In genomic region chr12:26807292-26807691, GRCh38 we compare ENCODE assay signal across 4 cellular contexts.
"Had no signal": no experiment of that assay in that cellular context is flagged by ENCODE, and none has a peak within 500 bp of the region (broad histone marks: within the 10 kb centered on the region; RNA-seq: fewer than 3 reads in every experiment).

No MANE protein-coding gene starts in this region.

- H3K9ac ChIP-seq: GM23248 had no signal

- DNase-seq: GM23248, H9, HCEC 1CT had no signal

- H3K9me3 Mint-ChIP-seq: H9, IgD-negative memory B cell had no signal

- H3K27ac ChIP-seq: GM23248 had no signal

- H2AFZ ChIP-seq: GM23248 had no signal

- H3K4me3 ChIP-seq: GM23248 had no signal

- H3K27ac Mint-ChIP-seq: H9, IgD-negative memory B cell had no signal

- H3K27me3 Mint-ChIP-seq: IgD-negative memory B cell had no signal

- H3K4me3 Mint-ChIP-seq: H9, IgD-negative memory B cell had no signal
